Comparison of ENCODE assay signal across 26 cellular contexts in genomic region chr9:80806675-80807074, GRCh38.
"Had no signal": no experiment of that assay in that cellular context is flagged by ENCODE, and none has a peak within 500 bp of the region (broad histone marks: within the 10 kb centered on the region; RNA-seq: fewer than 3 reads in every experiment).

No MANE protein-coding gene starts in this region.

- H3K27me3 ChIP-seq: colonic mucosa, dorsolateral prefrontal cortex, esophagus squamous epithelium, gastrocnemius medialis, heart right ventricle, left lung had no signal

- H3K9me3 Mint-ChIP-seq: mesothelial cell of epicardium had no signal

- H3K4me3 ChIP-seq: colonic mucosa, dorsolateral prefrontal cortex, esophagus squamous epithelium, gastrocnemius medialis, heart right ventricle, left lung, lower lobe of right lung, mucosa of descending colon had no signal

- H3K4me1 Mint-ChIP-seq: naive B cell had no signal

- H3K4me1 ChIP-seq: colonic mucosa, esophagus squamous epithelium, gastrocnemius medialis, heart right ventricle, left lung, lower lobe of right lung had no signal

- H3K27ac Mint-ChIP-seq: mesothelial cell of epicardium, naive B cell had no signal

- FAIRE-seq: islet of Langerhans, keratinocyte had no signal

- H3K4me3 Mint-ChIP-seq: mesothelial cell of epicardium, naive B cell had no signal

- H3K36me3 ChIP-seq: colonic mucosa, esophagus squamous epithelium, gastrocnemius medialis, heart right ventricle, left lung, lower lobe of right lung had no signal

- DNase-seq: colonic mucosa; dermis blood vessel endothelial cell; dorsolateral prefrontal cortex; effector CD4-positive, alpha-beta T cell; effector memory CD4-positive, alpha-beta T cell; erythroblast; esophagus squamous epithelium; foreskin fibroblast; foreskin melanocyte; gastrocnemius medialis; glutamatergic neuron; head of caudate nucleus; heart right ventricle; hippocampal formation; left cardiac atrium; left lung; left ventricle myocardium superior; lower lobe of right lung; mesenchymal stem cell; mucosa of descending colon; naive B cell had no signal

- H3K27me3 Mint-ChIP-seq: naive B cell had no signal

- H3K9me3 ChIP-seq: colonic mucosa, esophagus squamous epithelium, gastrocnemius medialis, left lung, lower lobe of right lung had no signal

- H3K27ac ChIP-seq: colonic mucosa, dorsolateral prefrontal cortex, epithelial cell of prostate, esophagus squamous epithelium, gastrocnemius medialis, heart right ventricle, left lung, lower lobe of right lung had no signal

- H3K36me3 Mint-ChIP-seq: mesothelial cell of epicardium, naive B cell had no signal

- ATAC-seq: esophagus mucosa, gastrocnemius medialis, heart right ventricle, left cardiac atrium, left lung, left ventricle myocardium superior, lower lobe of right lung, mucosa of descending colon had no signal
